Comparison of ENCODE assay signal across 13 cellular contexts in genomic region chr7:22732556-22733126, GRCh38. TPM values are rescaled to one million over a fixed set of nuclear protein-coding genes. Genes with fewer than 3 reads are reported as not detected.
DNase-seq lines count a peak whose midpoint lies in the region; ATAC-seq and TF ChIP-seq lines count a peak whose summit lies in the region.
"Had no signal": no experiment of that assay in that cellular context is flagged by ENCODE, and none has a peak within 500 bp of the region (broad histone marks: within the 10 kb centered on the region; RNA-seq: fewer than 3 reads in every experiment).

No MANE protein-coding gene starts in this region.

- no peak overlapping the region for H3K4me3 ChIP-seq in Panc1 (ENCODE audit: low read depth in 2 of 2, low read length in 2 of 2)
- H3K4me3 ChIP-seq in fibroblast of mammary gland (ENCODE audit: control insufficient read depth, low read depth, low read length), result no peak overlapping the region
- H3K4me3 ChIP-seq: Peyer's patch, uterus had no signal

- H3K9me3 ChIP-seq in Panc1 (ENCODE audit: control insufficient read depth, insufficient read depth, low read depth, low read length), result no peaks in the 10 kb centered on the region
- H3K9me3 ChIP-seq: Peyer's patch had no signal

- TF ChIP-seq CTCF in Panc1 (IDR thresholded peaks at IDR 0.05) (peak; percentile 61), fibroblast of mammary gland (conservative IDR thresholded peaks at IDR 0.05; ENCODE audit: control insufficient read depth, insufficient read depth, low read depth, low read length) (peak; percentile 30)

- DNase-seq in A172 (ENCODE audit: low spot score), result peak; percentile 35
- DNase-seq in ELR (ENCODE audit: low read depth), result peak; percentile 76
- DNase-seq in Panc1 (ENCODE audit: low read depth, low spot score), result no peak
- DNase-seq in fibroblast of mammary gland (ENCODE audit: low read depth), result peak; percentile 38
- no peak for DNase-seq in putamen (ENCODE audit: low spot score)
- no peak for DNase-seq in CD1c-positive myeloid dendritic cell (ENCODE audit: extremely low spot score)
- no peak for DNase-seq in activated naive CD4-positive, alpha-beta T cell (lab: John Stamatoyannopoulos, UW)
- DNase-seq in DMS79 treated with DMSO at 0.1 percent for 48 hours (lab: John Stamatoyannopoulos, UW), result no peak
- DNase-seq: GDM1; Peyer's patch; stimulated activated CD4-positive, alpha-beta T cell treated with anti-CD3 and anti-CD28 coated beads, Interleukin-4, amount 100 ng/mL, for 1 hour; uterus had no signal

- CTCF ChIA-PET in Panc1 (lab: Charles Lee), result interaction anchor here (0.7 to 1.7 kb wide), 2 partner anchors 172 to 174 kb away, joined by 3 to 7 read pairs; no protein-coding TSS in a partner anchor

- ATAC-seq in Panc1, result peak; percentile 75

- in situ Hi-C loops in Panc1 (cut with HindIII; ENCODE audit: low pct_unique_long_range_greater_than_20kb, low sequenced_read_pairs), result no loop called here

- no TSS peak for BruUV-seq in Panc1 (replicated peaks; lab: Mats Ljungman, UMichigan)

- no peaks in the 10 kb centered on the region for H3K36me3 ChIP-seq in Panc1 (ENCODE audit: control insufficient read depth, insufficient read depth, low read length)
- H3K36me3 ChIP-seq: Peyer's patch, uterus had no signal

- H3K4me1 ChIP-seq in Panc1 (ENCODE audit: control insufficient read depth, insufficient read depth, low read length), result peaks cover 5% of the 10 kb centered on the region; the same call in 1 of the 2 replicates
- H3K4me1 ChIP-seq: Peyer's patch, uterus had no signal

- H3K27ac ChIP-seq in Panc1 (ENCODE audit: low read length), result no peak overlapping the region
- H3K27ac ChIP-seq: HL-60, Peyer's patch, uterus had no signal

- intact Hi-C loops in Panc1 (cut with micrococcal nuclease; ENCODE audit: unreplicated experiment), result loop anchor here (5.0 kb wide), 1 partner anchor 325 kb away; no protein-coding TSS in a partner anchor

- POLR2A ChIA-PET in Panc1 (lab: Charles Lee), result no interaction called here

- no peaks in the 10 kb centered on the region for H3K27me3 ChIP-seq in Panc1 (ENCODE audit: control insufficient read depth, insufficient read depth, low read length)
- H3K27me3 ChIP-seq: Peyer's patch, uterus had no signal

RNA-seq across cellular contexts. Expression of gene IL6, which starts 5.6 kb away (rescaled TPM):
- 0.12 TPM in 1 of 2 replicates, not detected in the other for total RNA-seq in A172 (2014; rRNA removed; shearing (Covaris generic))
- total RNA-seq in Panc1 (2021; ENCODE audit: unreplicated experiment), result not detected
- not detected for polyA plus RNA-seq in Panc1 (2012; ENCODE audit: insufficient read length)

Comparison
In these comparisons a context has a peak if more than half of its experiments do, and no peak if none do; other contexts are left out.
1. DNase-seq: peak in A172 (single experiment), ELR (single experiment) and fibroblast of mammary gland (single experiment); none in Panc1 (single experiment), putamen (single experiment), CD1c-positive myeloid dendritic cell (single experiment), activated naive CD4-positive, alpha-beta T cell (0 of 4) and DMS79 treated with DMSO at 0.1 percent for 48 hours (single experiment).